In the genomic region with DNA sequence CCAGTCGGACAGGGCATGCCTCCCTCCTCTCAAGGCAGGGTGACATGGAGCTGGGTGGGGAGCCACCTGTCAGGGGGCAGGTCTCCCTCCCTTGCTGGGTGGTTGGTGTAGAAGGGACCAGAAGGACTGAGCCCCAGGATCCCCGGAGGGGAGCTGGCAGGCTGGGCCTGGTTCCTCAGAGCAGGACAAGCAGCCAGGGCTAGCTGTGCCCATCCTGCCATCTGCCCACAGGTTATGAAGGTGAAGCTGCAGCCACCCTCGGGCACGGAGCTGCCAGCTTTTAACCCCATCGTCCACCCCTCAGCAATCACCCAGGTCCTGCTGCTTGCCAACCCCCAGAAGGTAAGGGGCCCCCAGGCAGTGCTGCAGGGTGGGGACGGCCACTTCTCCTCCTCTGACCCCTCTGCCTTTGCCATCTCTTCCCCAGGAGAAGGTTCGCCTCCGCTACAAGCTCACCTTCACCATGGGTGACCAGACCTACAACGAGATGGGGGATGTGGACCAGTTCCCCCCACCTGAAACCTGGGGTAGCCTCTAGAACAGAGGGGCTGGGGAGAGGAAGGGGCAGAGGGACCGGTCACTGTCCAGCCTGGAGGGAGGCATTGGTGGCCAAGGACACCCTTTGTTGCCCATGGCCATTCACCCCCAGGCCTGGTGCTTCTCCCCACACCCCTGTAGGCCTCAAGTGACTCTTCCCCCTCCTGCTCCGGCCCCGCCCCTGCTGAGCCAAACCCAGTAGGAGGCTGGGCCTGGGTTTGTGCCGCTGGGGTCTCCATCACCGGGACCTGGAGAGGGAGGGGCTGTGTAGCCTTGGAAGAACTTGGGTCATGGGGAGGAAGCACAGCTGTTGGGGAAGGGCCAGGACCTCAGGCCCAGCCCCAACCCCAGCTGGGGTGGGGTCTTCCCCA, we compare ENCODE assay signal across 9 cellular contexts. TPM values are rescaled to one million over a fixed set of nuclear protein-coding genes. Genes with fewer than 3 reads are reported as not detected.
DNase-seq lines count a peak whose midpoint lies in the region; ATAC-seq, FAIRE-seq and TF ChIP-seq lines count a peak whose summit lies in the region.
"Had no signal": no experiment of that assay in that cellular context is flagged by ENCODE, and none has a peak within 500 bp of the region (broad histone marks: within the 10 kb centered on the region; RNA-seq: fewer than 3 reads in every experiment).

No MANE protein-coding gene starts in this region.

- no peaks in the 10 kb centered on the region for H3K9me1 ChIP-seq in K562 (ENCODE audit: control insufficient read depth, insufficient read depth, low read length)

- no peaks in the 10 kb centered on the region for H4K20me1 ChIP-seq in K562 (replicated peaks; ENCODE audit: control insufficient read depth, insufficient read depth, low read length)

- TF ChIP-seq POLR2A in K562 (conservative IDR thresholded peaks at IDR 0.05): no peak

- H3K79me2 ChIP-seq in K562 (ENCODE audit: control insufficient read depth, insufficient read depth, low read length): no peaks in the 10 kb centered on the region

- TF ChIP-seq RAD21 in K562 (CRISPR knock-in tag; conservative IDR thresholded peaks at IDR 0.05 in 1 of 2, IDR thresholded peaks at IDR 0.05 in 1 of 2): no peak

- no peak for TF ChIP-seq CTCF in K562 (IDR thresholded peaks at IDR 0.05 in 2 of 3, conservative IDR thresholded peaks at IDR 0.05 in 1 of 3; ENCODE audit: insufficient read depth in 2 of 3, low read depth in 1 of 3, low read length in 3 of 3)
- TF ChIP-seq CTCF in psoas muscle (IDR thresholded peaks at IDR 0.05): no peak

- peaks cover 35 to 68% of the 10 kb centered on the region in 2 experiments for H3K4me1 ChIP-seq in K562 (replicated peaks in 1 of 2; ENCODE audit: control insufficient read depth in 2 of 2, insufficient read depth in 2 of 2, low read length in 2 of 2)
- peaks cover 23% of the 10 kb centered on the region for H3K4me1 ChIP-seq in psoas muscle

- 89% methylated on average over 10 of the region's 14 CpGs for WGBS in K562 (ENCODE audit: insufficient coverage, low coverage, missing lambda C conversion rate)
- WGBS in psoas muscle, 3 donors: 71 to 76% (median 73%) methylated on average over 14 of the region's 14 CpGs

- H3K9ac ChIP-seq in K562 (ENCODE audit: insufficient read depth in 1 of 2, low read depth in 2 of 2, low read length in 2 of 2): peak overlapping the region; percentile 50 to 74; a peak in 3 of 4 replicates

- no peaks in the 10 kb centered on the region for H3K9me3 ChIP-seq in K562 (replicated peaks; ENCODE audit: control insufficient read depth, insufficient read depth, low read depth, low read length)
- no peaks in the 10 kb centered on the region for H3K9me3 ChIP-seq in psoas muscle

- POLR2A ChIA-PET in K562 (lab: Yijun Ruan, JAX): interaction anchor here (0.6 to 1.1 kb wide), 4 partner anchors 9 to 52 kb away, joined by 3 to 4 read pairs (median 3); a partner anchor contains a TSS

- intact Hi-C loops in K562 (cut with micrococcal nuclease): no loop called here
- intact Hi-C loops in psoas muscle (cut with DNase I): no loop called here

- CTCF ChIA-PET in K562 (lab: Yijun Ruan, JAX; ENCODE audit: low intra/inter-chr PET ratio): no interaction called here

- no peak overlapping the region for H2AFZ ChIP-seq in K562 (ENCODE audit: low read depth, low read length)

- ATAC-seq in HG03175 (IDR thresholded peaks at IDR 0.05; ENCODE audit: unreplicated experiment) (peak; percentile 6), K562 (0 out of 3 replicates have a peak, but pooled peaks have one; percentile 5), psoas muscle (no peak), GM18502 (IDR thresholded peaks at IDR 0.05; ENCODE audit: poor library complexity, unreplicated experiment) (no peak)

- in situ Hi-C loops in K562 (cut with MboI): no loop called here

- H3K4me2 ChIP-seq in K562 (ENCODE audit: insufficient read depth, low read length): no peak overlapping the region

- H3K27ac ChIP-seq in K562 (ENCODE audit: extremely low read depth, low read depth, low read length) (peak overlapping the region; percentile 77), psoas muscle (peak overlapping the region; percentile 58)

- H3K27me3 ChIP-seq in K562 (ENCODE audit: control insufficient read depth in 2 of 2, insufficient read depth in 2 of 2, low read length in 2 of 2) (no peaks in the 10 kb centered on the region), psoas muscle (ENCODE audit: insufficient read depth in 3 of 3, low read length in 2 of 3) (no peaks in the 10 kb centered on the region)

- H3K4me3 ChIP-seq in K562: no peak overlapping the region
- H3K4me3 ChIP-seq in psoas muscle: no peak overlapping the region

- FAIRE-seq in GM18507 (lab: Jason Lieb, UNC) (peak; percentile 42), K562 (lab: Jason Lieb, UNC) (no peak)

- TF ChIP-seq EP300 in K562 (IDR thresholded peaks at IDR 0.05; ENCODE audit: low read length): no peak

- TSS peak; percentile 42 for BruUV-seq in K562 (replicated peaks; lab: Mats Ljungman, UMichigan)

- DNase-seq in GM18507 (ENCODE audit: extremely low spot score, insufficient read length, low read depth) (no peak), K562 (ENCODE audit: extremely low read depth in 1 of 4, low spot score in 3 of 4) (peak in 2 of 4 experiments; percentile 27 to 30), psoas muscle (no peak), AML-193 (lab: John Stamatoyannopoulos, UW) (no peak), middle frontal gyrus (ENCODE audit: extremely low spot score, low spot score) (no peak), NCI-H1105 (lab: John Stamatoyannopoulos, UW) (no peak)

- H3K36me3 ChIP-seq in K562 (ENCODE audit: control insufficient read depth, insufficient read depth, low read length): peaks cover 30% of the 10 kb centered on the region; the same call in 2 of the 3 replicates
- H3K36me3 ChIP-seq in psoas muscle (ENCODE audit: insufficient read depth in 1 of 2, low read depth in 1 of 2): peaks cover 0 to 54% of the 10 kb centered on the region in 2 donors

RNA-seq across cellular contexts. Expression of a gene that starts 7.0 kb away (rescaled TPM):
- 27.4 and 84.8 TPM in 2 replicates for total RNA-seq in K562 (2011; cell fraction: chromatin; rRNA removed; ENCODE audit: low replicate concordance)
- total RNA-seq in K562 (2011; cell fraction: nucleolus; rRNA removed): 40.0 and 41.0 TPM in 2 replicates
- total RNA-seq in K562 (2011; cell fraction: nucleoplasm; rRNA removed): 21.5 and 25.7 TPM in 2 replicates
- total RNA-seq in K562 (2014; rRNA removed) (18.6 and 21.2 TPM in 2 replicates), K562 (2014; rRNA removed; fragmentation: Illumina TruSeq; extraction: Trizol) (7.4 and 9.7 TPM in 2 replicates), K562 (2015; rRNA removed; fragmentation: Illumina TruSeq; extraction: Trizol) (9.3 and 9.4 TPM in 2 replicates), K562 (2021) (29.9 and 36.2 TPM in 2 replicates), psoas muscle (1 to 10 TPM; 1.4 to 2.4 (median 1.9) TPM)
- polyA plus RNA-seq in K562 (2011; rRNA removed) (11.5 and 14.9 TPM in 2 replicates), K562 (2014; fragmentation: Illumina TruSeq; extraction: Trizol) (32.1 and 36.0 TPM in 2 replicates), K562 (2014; fragmentation: Nextera tagmentation; extraction: Ambion mirVana) (under 1 TPM; 0.10 to 0.17 TPM), K562 (2014; rRNA removed) (8.7 and 10.4 TPM in 2 replicates), psoas muscle (under 1 TPM; 0.20 to 0.64 (median 0.34) TPM)
- polyA plus RNA-seq in K562 (2011; cell fraction: cytosol; rRNA removed): 10.1 and 21.2 TPM in 2 replicates
- polyA plus RNA-seq in K562 (2011; cell fraction: nucleus; rRNA removed): 23.7 and 33.6 TPM in 2 replicates
- 34.0 and 58.5 TPM in 2 replicates for polyA plus RNA-seq in K562 (2012)
- 16.7 and 17.5 TPM in 2 replicates for polyA minus RNA-seq in K562 (2011; rRNA and poly(A)+ RNA removed)
- polyA minus RNA-seq in K562 (2011; cell fraction: cytosol; rRNA and poly(A)+ RNA removed): 12.7 and 19.9 TPM in 2 replicates
- 13.7 and 15.5 TPM in 2 replicates for polyA minus RNA-seq in K562 (2011; cell fraction: nucleus; rRNA and poly(A)+ RNA removed)
- total RNA-seq: myocyte had no signal

RNA-seq across cellular contexts. Expression of a gene that starts 23.8 kb away (rescaled TPM):
- 235 and 500 TPM in 2 replicates for total RNA-seq in K562 (2011; cell fraction: chromatin; rRNA removed; ENCODE audit: low replicate concordance)
- 281 and 297 TPM in 2 replicates for total RNA-seq in K562 (2011; cell fraction: nucleolus; rRNA removed)
- 245 and 253 TPM in 2 replicates for total RNA-seq in K562 (2011; cell fraction: nucleoplasm; rRNA removed)
- 48.0 and 51.3 TPM in 2 replicates for total RNA-seq in K562 (2014; rRNA removed)
- 19.7 and 24.2 TPM in 2 replicates for total RNA-seq in K562 (2014; rRNA removed; fragmentation: Illumina TruSeq; extraction: Trizol)
- 29.9 and 31.1 TPM in 2 replicates for total RNA-seq in K562 (2015; rRNA removed; fragmentation: Illumina TruSeq; extraction: Trizol)
- total RNA-seq in K562 (2021): 57.1 and 61.3 TPM in 2 replicates
- 50.4 and 53.3 TPM in 2 replicates for polyA plus RNA-seq in K562 (2011; rRNA removed)
- 27.8 and 56.0 TPM in 2 replicates for polyA plus RNA-seq in K562 (2011; cell fraction: cytosol; rRNA removed)
- 156 and 291 TPM in 2 replicates for polyA plus RNA-seq in K562 (2011; cell fraction: nucleus; rRNA removed)
- 41.4 and 63.8 TPM in 2 replicates for polyA plus RNA-seq in K562 (2012)
- 31.6 and 42.5 TPM in 2 replicates for polyA plus RNA-seq in K562 (2014; fragmentation: Illumina TruSeq; extraction: Trizol)
- polyA plus RNA-seq in K562 (2014; fragmentation: Nextera tagmentation; extraction: Ambion mirVana): 1 to 10 TPM; 1.5 to 1.9 TPM
- polyA plus RNA-seq in K562 (2014; rRNA removed): 69.5 and 71.3 TPM in 2 replicates
- 26.8 and 33.7 TPM in 2 replicates for polyA minus RNA-seq in K562 (2011; rRNA and poly(A)+ RNA removed)
- polyA minus RNA-seq in K562 (2011; cell fraction: cytosol; rRNA and poly(A)+ RNA removed): 20.7 and 22.7 TPM in 2 replicates
- polyA minus RNA-seq in K562 (2011; cell fraction: nucleus; rRNA and poly(A)+ RNA removed): 56.9 and 57.8 TPM in 2 replicates
- 10 to 100 TPM; 31.9 to 37.2 (median 33.1) TPM for total RNA-seq in psoas muscle
- polyA plus RNA-seq in psoas muscle: 10 to 100 TPM; 30.2 to 39.4 (median 39.4) TPM

RNA-seq across cellular contexts. Expression of a gene that starts 26.1 kb away (rescaled TPM):
- total RNA-seq in K562 (2011; cell fraction: chromatin; rRNA removed; ENCODE audit: low replicate concordance): 8.1 and 23.1 TPM in 2 replicates
- total RNA-seq in K562 (2011; cell fraction: nucleolus; rRNA removed): 20.8 and 21.3 TPM in 2 replicates
- total RNA-seq in K562 (2011; cell fraction: nucleoplasm; rRNA removed): 19.4 and 21.3 TPM in 2 replicates
- 38.8 and 55.8 TPM in 2 replicates for total RNA-seq in K562 (2014; rRNA removed)
- 27.6 and 29.0 TPM in 2 replicates for total RNA-seq in K562 (2014; rRNA removed; fragmentation: Illumina TruSeq; extraction: Trizol)
- total RNA-seq in K562 (2015; rRNA removed; fragmentation: Illumina TruSeq; extraction: Trizol): 30.9 and 32.5 TPM in 2 replicates
- total RNA-seq in K562 (2021): 47.5 and 50.0 TPM in 2 replicates
- polyA plus RNA-seq in K562 (2011; rRNA removed): 42.8 and 51.4 TPM in 2 replicates
- 73.7 and 106 TPM in 2 replicates for polyA plus RNA-seq in K562 (2011; cell fraction: cytosol; rRNA removed)
- 34.8 and 35.2 TPM in 2 replicates for polyA plus RNA-seq in K562 (2011; cell fraction: nucleus; rRNA removed)
- 25.7 and 42.5 TPM in 2 replicates for polyA plus RNA-seq in K562 (2012)
- polyA plus RNA-seq in K562 (2014; fragmentation: Illumina TruSeq; extraction: Trizol): 54.2 and 62.3 TPM in 2 replicates
- polyA plus RNA-seq in K562 (2014; fragmentation: Nextera tagmentation; extraction: Ambion mirVana): 10 to 100 TPM in 1 of 2 experiments, 1 to 10 TPM in 1; 7.9 to 11.8 TPM
- 45.7 and 47.8 TPM in 2 replicates for polyA plus RNA-seq in K562 (2014; rRNA removed)
- 21.5 and 27.1 TPM in 2 replicates for polyA minus RNA-seq in K562 (2011; rRNA and poly(A)+ RNA removed)
- polyA minus RNA-seq in K562 (2011; cell fraction: cytosol; rRNA and poly(A)+ RNA removed): 30.1 and 30.4 TPM in 2 replicates
- polyA minus RNA-seq in K562 (2011; cell fraction: nucleus; rRNA and poly(A)+ RNA removed): 8.6 and 12.3 TPM in 2 replicates
- 10 to 100 TPM in 3 of 4 donors, 1 to 10 TPM in 1; 9.0 to 13.0 (median 12.3) TPM for total RNA-seq in psoas muscle
- polyA plus RNA-seq in psoas muscle: 10 to 100 TPM in 2 of 3 donors, 1 to 10 TPM in 1; 9.8 to 37.9 (median 24.4) TPM

RNA-seq across cellular contexts. Expression of a gene that starts 43.0 kb away (rescaled TPM):
- 14.2 and 41.4 TPM in 2 replicates for total RNA-seq in K562 (2011; cell fraction: chromatin; rRNA removed; ENCODE audit: low replicate concordance)
- 152 and 183 TPM in 2 replicates for total RNA-seq in K562 (2011; cell fraction: nucleolus; rRNA removed)
- total RNA-seq in K562 (2011; cell fraction: nucleoplasm; rRNA removed): 99.6 and 131 TPM in 2 replicates
- total RNA-seq in K562 (2014; rRNA removed): 373 and 487 TPM in 2 replicates
- total RNA-seq in K562 (2014; rRNA removed; fragmentation: Illumina TruSeq; extraction: Trizol): 94.3 and 160 TPM in 2 replicates
- 455 and 466 TPM in 2 replicates for total RNA-seq in K562 (2015; rRNA removed; fragmentation: Illumina TruSeq; extraction: Trizol)
- 330 and 373 TPM in 2 replicates for total RNA-seq in K562 (2021)
- 800 and 995 TPM in 2 replicates for polyA plus RNA-seq in K562 (2011; rRNA removed)
- 1,618 and 2,500 TPM in 2 replicates for polyA plus RNA-seq in K562 (2011; cell fraction: cytosol; rRNA removed)
- 492 and 635 TPM in 2 replicates for polyA plus RNA-seq in K562 (2011; cell fraction: nucleus; rRNA removed)
- 1,292 and 1,616 TPM in 2 replicates for polyA plus RNA-seq in K562 (2012)
- 189 and 298 TPM in 2 replicates for polyA plus RNA-seq in K562 (2014; fragmentation: Illumina TruSeq; extraction: Trizol)
- 100 to 1,000 TPM; 240 to 301 TPM for polyA plus RNA-seq in K562 (2014; fragmentation: Nextera tagmentation; extraction: Ambion mirVana)
- 474 and 680 TPM in 2 replicates for polyA plus RNA-seq in K562 (2014; rRNA removed)
- 187 and 354 TPM in 2 replicates for polyA minus RNA-seq in K562 (2011; rRNA and poly(A)+ RNA removed)
- polyA minus RNA-seq in K562 (2011; cell fraction: cytosol; rRNA and poly(A)+ RNA removed): 194 and 200 TPM in 2 replicates
- 64.1 and 86.9 TPM in 2 replicates for polyA minus RNA-seq in K562 (2011; cell fraction: nucleus; rRNA and poly(A)+ RNA removed)
- total RNA-seq in psoas muscle: 1,000 to 10,000 TPM in 1 of 4 donors, 100 to 1,000 TPM in 3; 434 to 1,013 (median 908) TPM
- 1,000 to 10,000 TPM in 2 of 3 donors, 100 to 1,000 TPM in 1; 717 to 1,817 (median 1,077) TPM for polyA plus RNA-seq in psoas muscle

RNA-seq across cellular contexts. Expression of a gene that starts 52.5 kb away (rescaled TPM):
- not detected in 2 replicates for total RNA-seq in K562 (2011; cell fraction: chromatin; rRNA removed; ENCODE audit: low replicate concordance)
- not detected in 2 replicates for total RNA-seq in K562 (2011; cell fraction: nucleolus; rRNA removed)
- not detected in 2 replicates for total RNA-seq in K562 (2011; cell fraction: nucleoplasm; rRNA removed)
- total RNA-seq in K562 (2014; rRNA removed) (not detected in 2 replicates), K562 (2014; rRNA removed; fragmentation: Illumina TruSeq; extraction: Trizol) (not detected in 2 replicates), K562 (2015; rRNA removed; fragmentation: Illumina TruSeq; extraction: Trizol) (not detected in 2 replicates), K562 (2021) (not detected in 2 replicates), psoas muscle (not detected)
- polyA plus RNA-seq in K562 (2011; rRNA removed) (not detected in 2 replicates), K562 (2014; fragmentation: Illumina TruSeq; extraction: Trizol) (not detected in 2 replicates), K562 (2014; fragmentation: Nextera tagmentation; extraction: Ambion mirVana) (not detected), K562 (2014; rRNA removed) (not detected in 2 replicates), psoas muscle (under 1 TPM in 2 of 3 donors, not detected in 1; 0.06 to 0.35 TPM)
- polyA plus RNA-seq in K562 (2011; cell fraction: cytosol; rRNA removed): not detected in 2 replicates
- polyA plus RNA-seq in K562 (2011; cell fraction: nucleus; rRNA removed): not detected in 2 replicates
- polyA plus RNA-seq in K562 (2012): 0.19 TPM in 1 of 2 replicates, not detected in the other
- not detected in 2 replicates for polyA minus RNA-seq in K562 (2011; rRNA and poly(A)+ RNA removed)
- not detected in 2 replicates for polyA minus RNA-seq in K562 (2011; cell fraction: cytosol; rRNA and poly(A)+ RNA removed)
- polyA minus RNA-seq in K562 (2011; cell fraction: nucleus; rRNA and poly(A)+ RNA removed): not detected in 2 replicates
- total RNA-seq: myocyte had no signal

Comparison
In these comparisons a context has a peak if more than half of its experiments do, and no peak if none do; other contexts are left out.
1. ATAC-seq: peak in HG03175 (single experiment) and K562 (single experiment); none in psoas muscle (0 of 4) and GM18502 (single experiment).